In the genomic region with DNA sequence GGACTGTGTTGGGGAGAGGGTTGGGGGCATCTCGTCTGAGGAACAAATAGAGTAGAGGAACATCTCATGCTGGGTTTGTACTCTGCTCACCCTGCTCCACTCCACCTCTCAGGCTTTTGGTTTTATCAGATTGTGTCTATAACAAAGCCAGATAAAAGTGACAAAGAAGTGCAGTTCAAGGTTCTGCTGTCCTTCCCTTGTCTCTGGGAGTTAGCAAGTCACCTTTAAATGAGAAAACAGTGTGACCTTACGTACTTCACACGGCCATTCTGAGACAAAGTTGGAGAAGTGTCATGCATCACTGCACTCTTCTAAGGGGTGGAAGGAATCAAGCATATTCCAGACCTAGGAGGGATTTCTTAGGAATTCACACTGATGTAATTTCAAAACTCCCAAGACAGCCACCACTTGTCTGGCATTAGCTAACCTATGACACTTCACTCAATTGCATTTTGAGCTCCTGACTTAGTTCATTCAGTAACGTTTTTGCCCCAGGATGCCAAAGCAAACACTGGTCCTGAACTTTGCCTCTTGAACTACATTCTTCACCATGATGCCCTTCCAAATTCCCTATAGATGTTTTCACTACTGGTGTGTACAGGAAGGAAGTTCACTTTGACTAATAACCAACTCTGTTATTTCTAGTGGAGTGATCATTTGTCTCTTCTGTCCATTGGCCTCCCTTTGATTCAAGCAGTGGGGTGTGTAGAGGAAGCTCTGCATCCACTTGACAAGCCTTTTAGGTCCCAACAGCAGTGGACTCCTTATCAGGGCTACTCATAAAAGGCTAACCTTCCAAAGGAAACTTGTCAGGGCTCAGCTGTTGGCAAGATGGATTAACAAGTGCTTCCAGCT, we compare ENCODE assay signal across 17 cellular contexts.
DNase-seq lines count a peak whose midpoint lies in the region; TF ChIP-seq lines count a peak whose summit lies in the region.
"Had no signal": no experiment of that assay in that cellular context is flagged by ENCODE, and none has a peak within 500 bp of the region (broad histone marks: within the 10 kb centered on the region; RNA-seq: fewer than 3 reads in every experiment).

No MANE protein-coding gene starts in this region.

- H3K36me3 ChIP-seq in adipocyte (ENCODE audit: control insufficient read depth, insufficient read depth, low read length, severe bottlenecking), result no peaks in the 10 kb centered on the region
- no peaks in the 10 kb centered on the region for H3K36me3 ChIP-seq in prostate gland

- intact Hi-C loops in prostate gland (cut with DNase I), result no loop called here

- H3K9me3 ChIP-seq in adipocyte (ENCODE audit: control insufficient read depth, low read length) (peaks cover 5% of the 10 kb centered on the region), prostate gland (no peaks in the 10 kb centered on the region)

- no peak for TF ChIP-seq CTCF in prostate gland (IDR thresholded peaks at IDR 0.05)

- H3K4me1 ChIP-seq in adipocyte (ENCODE audit: control insufficient read depth, insufficient read depth, low read length) (no peaks in the 10 kb centered on the region), prostate gland (replicated peaks) (no peaks in the 10 kb centered on the region)

- TF ChIP-seq POLR2A in prostate gland (IDR thresholded peaks at IDR 0.05), result no peak

- peak overlapping the region; percentile 9 to 50 for H3K27ac ChIP-seq in prostate gland

- H3K4me3 ChIP-seq in adipocyte (ENCODE audit: low read length), result no peak overlapping the region
- no peak overlapping the region for H3K4me3 ChIP-seq in prostate gland

- no peak overlapping the region for H3K9ac ChIP-seq in adipocyte (ENCODE audit: low read length)

- H3K27me3 ChIP-seq in adipocyte (replicated peaks; ENCODE audit: control insufficient read depth, insufficient read depth, low read length), result no peaks in the 10 kb centered on the region
- H3K27me3 ChIP-seq in prostate gland (replicated peaks; ENCODE audit: insufficient read depth), result no peaks in the 10 kb centered on the region

- peak; percentile 35 for DNase-seq in HK-2 (ENCODE audit: unreplicated experiment)
- DNase-seq in adipocyte (ENCODE audit: low read depth), result peak; percentile 28
- peak; percentile 92 for DNase-seq in kidney tubule cell (ENCODE audit: low spot score)
- no peak for DNase-seq in prostate gland (ENCODE audit: low spot score)
- DNase-seq in activated CD8-positive, alpha-beta memory T cell treated with anti-CD3 and anti-CD28 coated beads for 24 hours, result no peak
- DNase-seq in activated naive CD4-positive, alpha-beta T cell (lab: John Stamatoyannopoulos, UW), result no peak
- DNase-seq in stimulated activated CD4-positive, alpha-beta T cell treated with anti-CD3 and anti-CD28 coated beads, Interleukin-4, amount 100 ng/mL, for 24 hours, result no peak
- DNase-seq in activated T-cell treated with anti-CD3 and anti-CD28 coated beads for 4 hours, result no peak
- DNase-seq: activated CD4-positive, alpha-beta T cell treated with anti-CD3 and anti-CD28 coated beads for 4 hours; activated naive CD8-positive, alpha-beta T cell treated with anti-CD3 and anti-CD28 coated beads, Interleukin-2, amount 10 ng/mL, durations not matched to agents 7 days and 5 days; activated T-cell treated with anti-CD3 and anti-CD28 coated beads, Interleukin-2, amount 50 U/mL, for 1 hour; MM.1S; naive B cell; NCI-H2081 treated with DMSO at 0.1 percent for 48 hours; NK-92 treated with Interleukin-12 subunit alpha and Interleukin-12 subunit beta, amount 100 ng/mL, for 24 hours; retina; SHP77 treated with DMSO at 0.1 percent for 48 hours had no signal

- WGBS in prostate gland, result 76% methylated on average over 4 of the region's 4 CpGs

Comparison
In these comparisons a context has a peak if more than half of its experiments do, and no peak if none do; other contexts are left out.
1. DNase-seq: peak in HK-2 (single experiment), adipocyte (single experiment) and kidney tubule cell (single experiment); none in prostate gland (single experiment), activated CD8-positive, alpha-beta memory T cell treated with anti-CD3 and anti-CD28 coated beads for 24 hours (single experiment), activated naive CD4-positive, alpha-beta T cell (0 of 4), stimulated activated CD4-positive, alpha-beta T cell treated with anti-CD3 and anti-CD28 coated beads, Interleukin-4, amount 100 ng/mL, for 24 hours (single experiment) and activated T-cell treated with anti-CD3 and anti-CD28 coated beads for 4 hours (single experiment).